In genomic region chr2:164868563-164869419, GRCh38 we compare ENCODE assay signal across 13 cellular contexts. TPM values are rescaled to one million over a fixed set of nuclear protein-coding genes. Genes with fewer than 3 reads are reported as not detected.
DNase-seq lines count a peak whose midpoint lies in the region; ATAC-seq and TF ChIP-seq lines count a peak whose summit lies in the region.
"Had no signal": no experiment of that assay in that cellular context is flagged by ENCODE, and none has a peak within 500 bp of the region (broad histone marks: within the 10 kb centered on the region; RNA-seq: fewer than 3 reads in every experiment).

No MANE protein-coding gene starts in this region.

- H3K4me3 ChIP-seq in MM.1S (ENCODE audit: low read length): peak overlapping the region; percentile 29; the same call in 1 of the 2 replicates
- H3K4me3 ChIP-seq: left ventricle myocardium inferior, psoas muscle had no signal

- H3K27ac Mint-ChIP-seq in dendritic cell treated with granulocyte-macrophage colony-stimulating factor and Interleukin-4, amounts not matched to agents 40 ng/mL and 50 ng/mL, for 4 days: peak overlapping the region; percentile 12
- H3K27ac Mint-ChIP-seq in progenitor cell of endocrine pancreas: peak overlapping the region; percentile 10
- H3K27ac Mint-ChIP-seq in activated CD8-positive, alpha-beta T cell treated with anti-CD3 and anti-CD28 coated beads, Interleukin-2, amount 10 ng/mL, durations not matched to agents 7 days and 5 days: no peak overlapping the region
- H3K27ac Mint-ChIP-seq: stimulated activated naive CD8-positive, alpha-beta T cell treated with anti-CD3 and anti-CD28 coated beads, Interleukin-15, amount 100 ng/mL, for 72 hours had no signal

- no peaks in the 10 kb centered on the region for H3K9me3 ChIP-seq in MM.1S (replicated peaks; ENCODE audit: insufficient read depth, low read length)
- H3K9me3 ChIP-seq: left ventricle myocardium inferior, psoas muscle had no signal

- H3K36me3 Mint-ChIP-seq in dendritic cell treated with granulocyte-macrophage colony-stimulating factor and Interleukin-4, amounts not matched to agents 40 ng/mL and 50 ng/mL, for 4 days (ENCODE audit: low read depth): no peaks in the 10 kb centered on the region
- H3K36me3 Mint-ChIP-seq in progenitor cell of endocrine pancreas (ENCODE audit: insufficient read depth): no peaks in the 10 kb centered on the region
- H3K36me3 Mint-ChIP-seq in activated CD8-positive, alpha-beta T cell treated with anti-CD3 and anti-CD28 coated beads, Interleukin-2, amount 10 ng/mL, durations not matched to agents 7 days and 5 days (ENCODE audit: low read depth): no peaks in the 10 kb centered on the region

- intact Hi-C loops in dendritic cell treated with granulocyte-macrophage colony-stimulating factor and Interleukin-4, amounts not matched to agents 40 ng/mL and 50 ng/mL, for 4 days (cut with micrococcal nuclease): no loop called here

- H3K36me3 ChIP-seq in MM.1S (replicated peaks; ENCODE audit: insufficient read depth, low read length): no peaks in the 10 kb centered on the region
- H3K36me3 ChIP-seq: left ventricle myocardium inferior had no signal

- DNase-seq in EL (peak; percentile 44), MM.1S (peak; percentile 53), progenitor cell of endocrine pancreas (ENCODE audit: low spot score, unreplicated experiment) (no peak)
- DNase-seq in activated CD8-positive, alpha-beta memory T cell treated with anti-CD3 and anti-CD28 coated beads for 24 hours: no peak
- DNase-seq in activated CD8-positive, alpha-beta T cell treated with anti-CD3 and anti-CD28 coated beads, Interleukin-2, amount 10 ng/mL, durations not matched to agents 7 days and 5 days: no peak
- DNase-seq in activated CD8-positive, alpha-beta memory T cell treated with anti-CD3 and anti-CD28 coated beads, Interleukin-2, amount 50 U/mL, for 4 hours: no peak
- DNase-seq: DMS79; effector CD4-positive, alpha-beta T cell; left ventricle myocardium inferior; NCI-H2029; psoas muscle; stimulated activated naive CD8-positive, alpha-beta T cell treated with anti-CD3 and anti-CD28 coated beads, Interleukin-15, amount 100 ng/mL, for 72 hours had no signal

- no peak overlapping the region for H3K4me3 Mint-ChIP-seq in dendritic cell treated with granulocyte-macrophage colony-stimulating factor and Interleukin-4, amounts not matched to agents 40 ng/mL and 50 ng/mL, for 4 days
- no peak overlapping the region for H3K4me3 Mint-ChIP-seq in progenitor cell of endocrine pancreas (ENCODE audit: low read depth)
- no peak overlapping the region for H3K4me3 Mint-ChIP-seq in activated CD8-positive, alpha-beta T cell treated with anti-CD3 and anti-CD28 coated beads, Interleukin-2, amount 10 ng/mL, durations not matched to agents 7 days and 5 days
- H3K4me3 Mint-ChIP-seq: stimulated activated naive CD8-positive, alpha-beta T cell treated with anti-CD3 and anti-CD28 coated beads, Interleukin-15, amount 100 ng/mL, for 72 hours had no signal

- H4K20me1 ChIP-seq in MM.1S (ENCODE audit: insufficient read depth, low read length): no peaks in the 10 kb centered on the region

- H3K9me3 Mint-ChIP-seq in dendritic cell treated with granulocyte-macrophage colony-stimulating factor and Interleukin-4, amounts not matched to agents 40 ng/mL and 50 ng/mL, for 4 days: no peaks in the 10 kb centered on the region
- H3K9me3 Mint-ChIP-seq in progenitor cell of endocrine pancreas (ENCODE audit: low read depth): peaks cover 4% of the 10 kb centered on the region
- H3K9me3 Mint-ChIP-seq in activated CD8-positive, alpha-beta T cell treated with anti-CD3 and anti-CD28 coated beads, Interleukin-2, amount 10 ng/mL, durations not matched to agents 7 days and 5 days (ENCODE audit: insufficient read depth): no peaks in the 10 kb centered on the region
- H3K9me3 Mint-ChIP-seq: stimulated activated naive CD8-positive, alpha-beta T cell treated with anti-CD3 and anti-CD28 coated beads, Interleukin-15, amount 100 ng/mL, for 72 hours had no signal

- H3F3A ChIP-seq in MM.1S (ENCODE audit: insufficient read depth, low read length): peaks cover 18% of the 10 kb centered on the region

- peak overlapping the region; percentile 31; the same call in 1 of the 2 replicates for H3K9ac ChIP-seq in MM.1S (ENCODE audit: low read length)

- no peak for ATAC-seq in activated CD8-positive, alpha-beta T cell treated with anti-CD3 and anti-CD28 coated beads, Interleukin-2, amount 10 ng/mL, durations not matched to agents 7 days and 5 days
- ATAC-seq: psoas muscle; stimulated activated naive CD8-positive, alpha-beta T cell treated with anti-CD3 and anti-CD28 coated beads, Interleukin-15, amount 100 ng/mL, for 72 hours had no signal

- CTCF ChIA-PET in activated CD8-positive, alpha-beta T cell treated with anti-CD3 and anti-CD28 coated beads, Interleukin-2, amount 10 ng/mL, durations not matched to agents 7 days and 5 days (lab: Charles Lee): no interaction called here

- H3K79me2 ChIP-seq in MM.1S (ENCODE audit: low read length): no peaks in the 10 kb centered on the region

- H3K9me2 ChIP-seq in MM.1S (replicated peaks; ENCODE audit: insufficient read depth, low read length): no peaks in the 10 kb centered on the region; the same call in 1 of the 2 replicates

- POLR2A ChIA-PET in activated CD8-positive, alpha-beta T cell treated with anti-CD3 and anti-CD28 coated beads, Interleukin-2, amount 10 ng/mL, durations not matched to agents 7 days and 5 days (lab: Charles Lee): no interaction called here

- TF ChIP-seq CTCF in MM.1S (IDR thresholded peaks at IDR 0.05; ENCODE audit: low read length) (no peak), progenitor cell of endocrine pancreas (IDR thresholded peaks at IDR 0.05; ENCODE audit: unreplicated experiment) (no peak)

- no peak overlapping the region for H2AFZ ChIP-seq in MM.1S (ENCODE audit: low read length)

- H3K4me1 Mint-ChIP-seq in dendritic cell treated with granulocyte-macrophage colony-stimulating factor and Interleukin-4, amounts not matched to agents 40 ng/mL and 50 ng/mL, for 4 days (ENCODE audit: low read depth): peaks cover 26% of the 10 kb centered on the region
- peaks cover 8% of the 10 kb centered on the region for H3K4me1 Mint-ChIP-seq in progenitor cell of endocrine pancreas (ENCODE audit: low read depth)
- H3K4me1 Mint-ChIP-seq in activated CD8-positive, alpha-beta T cell treated with anti-CD3 and anti-CD28 coated beads, Interleukin-2, amount 10 ng/mL, durations not matched to agents 7 days and 5 days (ENCODE audit: low read depth): no peaks in the 10 kb centered on the region
- H3K4me1 Mint-ChIP-seq: stimulated activated naive CD8-positive, alpha-beta T cell treated with anti-CD3 and anti-CD28 coated beads, Interleukin-15, amount 100 ng/mL, for 72 hours had no signal

- H3K27ac ChIP-seq in MM.1S (ENCODE audit: low read length): peak overlapping the region; percentile 51; the same call in 1 of the 2 replicates
- H3K27ac ChIP-seq: left ventricle myocardium inferior, psoas muscle had no signal

- peaks cover 40% of the 10 kb centered on the region for H3K4me1 ChIP-seq in MM.1S (ENCODE audit: low read length)
- H3K4me1 ChIP-seq: left ventricle myocardium inferior, psoas muscle had no signal

- H3K27me3 Mint-ChIP-seq in dendritic cell treated with granulocyte-macrophage colony-stimulating factor and Interleukin-4, amounts not matched to agents 40 ng/mL and 50 ng/mL, for 4 days: no peaks in the 10 kb centered on the region
- no peaks in the 10 kb centered on the region for H3K27me3 Mint-ChIP-seq in progenitor cell of endocrine pancreas
- H3K27me3 Mint-ChIP-seq in activated CD8-positive, alpha-beta T cell treated with anti-CD3 and anti-CD28 coated beads, Interleukin-2, amount 10 ng/mL, durations not matched to agents 7 days and 5 days (ENCODE audit: low read depth): no peaks in the 10 kb centered on the region
- H3K27me3 Mint-ChIP-seq: stimulated activated naive CD8-positive, alpha-beta T cell treated with anti-CD3 and anti-CD28 coated beads, Interleukin-15, amount 100 ng/mL, for 72 hours had no signal

- no peaks in the 10 kb centered on the region for H3K27me3 ChIP-seq in MM.1S (replicated peaks; ENCODE audit: insufficient read depth, low read length)

- H3K4me2 ChIP-seq in MM.1S (ENCODE audit: low read depth, low read length): peak overlapping the region; percentile 73

RNA-seq across cellular contexts. Expression of gene COBLL1, which starts 27.2 kb away (rescaled TPM):
- total RNA-seq in progenitor cell of endocrine pancreas: 69.7 and 80.9 TPM in 2 replicates
- total RNA-seq in activated CD8-positive, alpha-beta T cell treated with anti-CD3 and anti-CD28 coated beads, Interleukin-2, amount 10 ng/mL, durations not matched to agents 7 days and 5 days: not detected

Comparison
In these comparisons a context has a peak if more than half of its experiments do, and no peak if none do; other contexts are left out.
1. DNase-seq: peak in EL (single experiment) and MM.1S (single experiment); none in progenitor cell of endocrine pancreas (single experiment), activated CD8-positive, alpha-beta memory T cell treated with anti-CD3 and anti-CD28 coated beads for 24 hours (single experiment), activated CD8-positive, alpha-beta T cell treated with anti-CD3 and anti-CD28 coated beads, Interleukin-2, amount 10 ng/mL, durations not matched to agents 7 days and 5 days (single experiment) and activated CD8-positive, alpha-beta memory T cell treated with anti-CD3 and anti-CD28 coated beads, Interleukin-2, amount 50 U/mL, for 4 hours (single experiment).
2. RNA of gene COBLL1, which starts 27.2 kb away (total RNA-seq): 69.7 to 80.9 TPM in progenitor cell of endocrine pancreas; not detected in activated CD8-positive, alpha-beta T cell treated with anti-CD3 and anti-CD28 coated beads, Interleukin-2, amount 10 ng/mL, durations not matched to agents 7 days and 5 days; every median in the first group is over 10 times any median in the second.